Comparison of ENCODE assay signal across 8 cellular contexts in the genomic region with DNA sequence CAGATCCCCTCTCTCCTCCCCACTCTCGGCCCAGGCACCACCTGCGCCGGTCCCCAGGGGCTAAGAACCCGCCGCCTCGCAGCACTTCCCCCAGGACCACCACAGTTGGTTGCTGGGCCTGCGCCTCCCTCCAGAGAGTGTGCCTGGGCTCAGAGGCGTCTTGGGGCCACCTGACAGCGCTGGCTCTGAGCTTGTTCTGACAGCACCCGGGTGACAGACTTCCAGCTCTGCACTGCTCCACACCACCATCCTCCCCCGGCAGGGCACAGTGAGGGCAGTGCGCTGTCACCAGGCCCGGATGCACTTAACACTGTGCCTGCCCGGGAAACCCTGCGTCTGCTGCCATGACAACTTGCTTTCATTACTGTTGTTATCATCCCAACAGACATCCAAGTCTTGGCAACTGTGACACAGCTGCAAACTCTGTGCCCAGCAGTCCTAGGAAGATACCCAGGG. TPM values are rescaled to one million over a fixed set of nuclear protein-coding genes. Genes with fewer than 3 reads are reported as not detected.
DNase-seq lines count a peak whose midpoint lies in the region; ATAC-seq, FAIRE-seq and TF ChIP-seq lines count a peak whose summit lies in the region.

No MANE protein-coding gene starts in this region.

- H3K9ac ChIP-seq in GM12878 (ENCODE audit: control insufficient read depth, insufficient read depth, low read length) (peak overlapping the region; percentile 65; the same call in 1 of the 2 replicates), stomach smooth muscle (ENCODE audit: low read length in 2 of 2) (peak overlapping the region; percentile 37 to 60)

- WGBS in GM12878 (ENCODE audit: insufficient coverage, insufficient replicate concordance, low lambda C conversion rate, missing lambda C conversion rate) = 29% methylated on average over 15 of the region's 15 CpGs

- peak; percentile 91 for ATAC-seq in CD8-positive, alpha-beta T cell
- ATAC-seq in HG02970 (IDR thresholded peaks at IDR 0.05; ENCODE audit: low FRiP score, unreplicated experiment) = peak; percentile 44
- peak; percentile 84 to 95 (median 88) for ATAC-seq in T-cell (replicated peaks in 1 of 4)
- peak; percentile 94 for ATAC-seq in GM12878
- ATAC-seq in GM18520 (IDR thresholded peaks at IDR 0.05; ENCODE audit: unreplicated experiment) = no peak

- RAD21 ChIA-PET in GM12878 (lab: Charles Lee; ENCODE audit: unreplicated experiment) = interaction anchor here (0.7 kb wide), 1 partner anchor 20 kb away, joined by 4 read pairs; the partner anchor contains the start of gene PACS2

- H3K4me3 ChIP-seq in CD8-positive, alpha-beta T cell (ENCODE audit: low read depth, low read length) = peak overlapping the region; percentile 29
- H3K4me3 ChIP-seq in GM12878 (peak overlapping the region; percentile 52), stomach smooth muscle (ENCODE audit: low read length in 2 of 2) (no peak overlapping the region)

- no peaks in the 10 kb centered on the region for H3K27me3 ChIP-seq in CD8-positive, alpha-beta T cell (ENCODE audit: insufficient read depth, low read length)
- H3K27me3 ChIP-seq in GM12878 (replicated peaks in 1 of 2; ENCODE audit: control insufficient read depth in 2 of 2, insufficient read depth in 2 of 2, low read length in 1 of 2) (no peaks in the 10 kb centered on the region), stomach smooth muscle (ENCODE audit: control insufficient read depth in 1 of 2, insufficient read depth in 2 of 2, low read length in 2 of 2) (no peaks in the 10 kb centered on the region)

- peaks cover 52% of the 10 kb centered on the region for H3K4me1 Mint-ChIP-seq in CD8-positive, alpha-beta T cell (ENCODE audit: low read depth)
- H3K4me1 Mint-ChIP-seq in T-cell = peaks cover 43 to 59% (median 54%) of the 10 kb centered on the region in 3 donors

- FAIRE-seq in GM12878 (lab: Jason Lieb, UNC) = peak; percentile 69

- TF ChIP-seq POLR2A in GM12878 (IDR thresholded peaks at IDR 0.05; ENCODE audit: low read depth, low read length) = peak; percentile 56; the same call in 1 of the 2 replicates

- peak overlapping the region; percentile 52 for H3K27ac ChIP-seq in CD8-positive, alpha-beta T cell (ENCODE audit: low read depth, low read length)
- H3K27ac ChIP-seq in GM12878 (ENCODE audit: control insufficient read depth, insufficient read depth) = peak overlapping the region; percentile 66
- no peak overlapping the region for H3K27ac ChIP-seq in stomach smooth muscle (ENCODE audit: low read length)

- H3K4me1 ChIP-seq in CD8-positive, alpha-beta T cell (ENCODE audit: insufficient read depth, low read length) = peaks cover 42% of the 10 kb centered on the region
- H3K4me1 ChIP-seq in GM12878 (ENCODE audit: control insufficient read depth, insufficient read depth, low read length) (peaks cover 53% of the 10 kb centered on the region), stomach smooth muscle (ENCODE audit: control insufficient read depth, insufficient read depth, low read length) (peaks cover 20% of the 10 kb centered on the region)

- H3K9me3 Mint-ChIP-seq in CD8-positive, alpha-beta T cell = no peaks in the 10 kb centered on the region
- no peaks in the 10 kb centered on the region for H3K9me3 Mint-ChIP-seq in T-cell

- DNase-seq in CD8-positive, alpha-beta T cell = peak; percentile 39 to 77 (median 67)
- peak in 33 of 34 experiments; percentile 44 to 78 (median 69) for DNase-seq in T-cell
- DNase-seq in GM12878 (ENCODE audit: low read depth, low spot score) = no peak
- DNase-seq in medulla oblongata (ENCODE audit: extremely low spot score) = peak; percentile 83
- no peak for DNase-seq in GM20000 (ENCODE audit: low spot score)

- TF ChIP-seq RAD21 in GM12878 (IDR thresholded peaks at IDR 0.05; ENCODE audit: insufficient read depth, low read depth, low read length) = no peak

- CTCF ChIA-PET in CD8-positive, alpha-beta T cell (lab: Charles Lee) = interaction anchor here (1.3 kb wide), 1 partner anchor 90 kb away, joined by 3 read pairs; no protein-coding TSS in a partner anchor
- CTCF ChIA-PET in T-cell (lab: Charles Lee) = no interaction called here
- CTCF ChIA-PET in GM12878 (lab: Yijun Ruan, JAX) = interaction anchor here (1.0 to 1.8 kb wide), 2 partner anchors 12 to 15 kb away, joined by 3 to 9 read pairs; no protein-coding TSS in a partner anchor

- H3K27ac Mint-ChIP-seq in CD8-positive, alpha-beta T cell = peak overlapping the region; percentile 92
- peak overlapping the region; percentile 91 for H3K27ac Mint-ChIP-seq in T-cell

- no TSS peak for BruUV-seq in GM12878 (replicated peaks; lab: Mats Ljungman, UMichigan)

- TF ChIP-seq CTCF in CD8-positive, alpha-beta T cell (IDR thresholded peaks at IDR 0.05) = no peak
- TF ChIP-seq CTCF in GM12878 (IDR thresholded peaks at IDR 0.05 in 2 of 3, conservative IDR thresholded peaks at IDR 0.05 in 1 of 3; ENCODE audit: control insufficient read depth in 2 of 3, extremely low read depth in 1 of 3, insufficient read depth in 1 of 3, low read depth in 3 of 3, low read length in 3 of 3) (no peak), GM20000 (IDR thresholded peaks at IDR 0.05; ENCODE audit: extremely low read depth, missing control alignments) (no peak)

- no peaks in the 10 kb centered on the region for H3K36me3 Mint-ChIP-seq in CD8-positive, alpha-beta T cell
- peaks cover 3% of the 10 kb centered on the region for H3K36me3 Mint-ChIP-seq in T-cell

- peak overlapping the region; percentile 82 for H3K4me2 ChIP-seq in GM12878 (ENCODE audit: control insufficient read depth, insufficient read depth)

- H2AFZ ChIP-seq in GM12878 (ENCODE audit: control insufficient read depth, low read depth, low read length) = peak overlapping the region; percentile 17; the same call in 1 of the 2 replicates

- no peaks in the 10 kb centered on the region for H3K36me3 ChIP-seq in CD8-positive, alpha-beta T cell (ENCODE audit: insufficient read depth, low read length)
- no peaks in the 10 kb centered on the region for H3K36me3 ChIP-seq in GM12878 (ENCODE audit: control insufficient read depth in 2 of 2, insufficient read depth in 2 of 2, low read length in 1 of 2)
- no peaks in the 10 kb centered on the region for H3K36me3 ChIP-seq in stomach smooth muscle (ENCODE audit: control insufficient read depth in 2 of 2, insufficient read depth in 2 of 2, low read length in 2 of 2)

- peaks cover 4% of the 10 kb centered on the region; the same call in 1 of the 2 replicates for H4K20me1 ChIP-seq in GM12878 (ENCODE audit: control insufficient read depth, insufficient read depth)

- in situ Hi-C loops in GM12878 (cut with MboI) = no loop called here

- H3K79me2 ChIP-seq in GM12878 (ENCODE audit: control insufficient read depth, insufficient read depth, low read length) = peaks cover 65% of the 10 kb centered on the region

- peak overlapping the region; percentile 61 for H3K4me3 Mint-ChIP-seq in CD8-positive, alpha-beta T cell
- peak overlapping the region; percentile 60 to 70 (median 63) for H3K4me3 Mint-ChIP-seq in T-cell

- SMC1A ChIA-PET in GM12878 (lab: Charles Lee; ENCODE audit: uncharacterized antibody, unreplicated experiment) = no interaction called here

- no peaks in the 10 kb centered on the region for H3K27me3 Mint-ChIP-seq in CD8-positive, alpha-beta T cell (ENCODE audit: low read depth)
- no peaks in the 10 kb centered on the region for H3K27me3 Mint-ChIP-seq in T-cell

- POLR2A ChIA-PET in CD8-positive, alpha-beta T cell (lab: Charles Lee) = no interaction called here
- POLR2A ChIA-PET in T-cell (lab: Charles Lee) = interaction anchor here in 1 of 2 donors (0.6 kb wide), 1 partner anchor 315 kb away, joined by 3 read pairs; no protein-coding TSS in a partner anchor
- POLR2A ChIA-PET in GM12878 (lab: Charles Lee) = interaction anchor here (1.3 kb wide), 1 partner anchor 20 kb away, joined by 3 read pairs; the partner anchor contains the start of gene PACS2

- intact Hi-C loops in CD8-positive, alpha-beta T cell (cut with DNase I, micrococcal nuclease) = no loop called here
- intact Hi-C loops in GM12878 (cut with micrococcal nuclease; ENCODE audit: unreplicated experiment) = no loop called here

- no peaks in the 10 kb centered on the region for H3K9me3 ChIP-seq in CD8-positive, alpha-beta T cell (ENCODE audit: low read length)
- H3K9me3 ChIP-seq in GM12878 (replicated peaks; ENCODE audit: control insufficient read depth, insufficient read depth, low read length) (no peaks in the 10 kb centered on the region; the same call in 2 of the 3 replicates), stomach smooth muscle (ENCODE audit: control insufficient read depth in 2 of 2, low read length in 2 of 2) (no peaks in the 10 kb centered on the region)

- peak in 1 of 2 experiments; percentile 61; a peak in 1 of 4 replicates for TF ChIP-seq EP300 in GM12878 (IDR thresholded peaks at IDR 0.05; ENCODE audit: borderline replicate concordance in 1 of 2, control insufficient read depth in 1 of 2, low read depth in 2 of 2, low read length in 2 of 2)

RNA-seq across cellular contexts. Expression of gene BRF1, which starts 6.6 kb away (rescaled TPM):
- total RNA-seq in CD8-positive, alpha-beta T cell = 10 to 100 TPM; 60.0 to 61.2 TPM
- total RNA-seq in T-cell (10 to 100 TPM; 57.7 to 70.5 (median 66.5) TPM), GM12878 (2014; rRNA removed) (25.2 and 26.5 TPM in 2 replicates), GM12878 (2014; rRNA removed; fragmentation: Illumina TruSeq; extraction: Trizol) (11.5 and 11.6 TPM in 2 replicates), GM12878 (2021) (29.3 and 33.5 TPM in 2 replicates)
- 112 and 132 TPM in 2 replicates for total RNA-seq in GM12878 (2013; cell fraction: nucleolus; rRNA removed)
- 3.9 TPM for polyA plus RNA-seq in GM12878 (2011; ENCODE audit: low read depth)
- polyA plus RNA-seq in GM12878 (2011; rRNA removed) (7.1 and 8.0 TPM in 2 replicates), GM12878 (2014; fragmentation: Illumina TruSeq; extraction: Trizol) (5.3 and 8.8 TPM in 2 replicates), GM12878 (2014; fragmentation: Nextera tagmentation; extraction: Ambion mirVana) (under 1 TPM; 0.21 to 0.58 TPM), GM12878 (2014; rRNA removed) (18.3 and 22.6 TPM in 2 replicates), GM12878 (2016; fragmentation: Nextera tagmentation; extraction: Ambion mirVana) (10 to 100 TPM in 1 of 2 experiments, 1 to 10 TPM in 1; 9.7 to 17.4 TPM)
- 9.3 and 13.0 TPM in 2 replicates for polyA plus RNA-seq in GM12878 (2011; cell fraction: cytosol; rRNA removed)
- polyA plus RNA-seq in GM12878 (2011; cell fraction: nucleus; rRNA removed) = 51.2 and 68.3 TPM in 2 replicates
- 15.1 TPM in 2 replicates for polyA plus RNA-seq in GM12878 (2012)
- 12.0 and 25.4 TPM in 2 replicates for polyA minus RNA-seq in GM12878 (2011; rRNA and poly(A)+ RNA removed)
- polyA minus RNA-seq in GM12878 (2011; cell fraction: cytosol; rRNA and poly(A)+ RNA removed) = 8.9 and 13.0 TPM in 2 replicates
- 33.0 and 62.1 TPM in 2 replicates for polyA minus RNA-seq in GM12878 (2011; cell fraction: nucleus; rRNA and poly(A)+ RNA removed)

RNA-seq across cellular contexts. Expression of gene PACS2, which starts 20.4 kb away (rescaled TPM):
- total RNA-seq in CD8-positive, alpha-beta T cell = 10 to 100 TPM; 46.5 to 56.1 TPM
- total RNA-seq in T-cell (10 to 100 TPM; 70.9 to 86.9 (median 78.0) TPM), GM12878 (2014; rRNA removed) (23.3 and 34.1 TPM in 2 replicates), GM12878 (2014; rRNA removed; fragmentation: Illumina TruSeq; extraction: Trizol) (9.2 and 11.4 TPM in 2 replicates), GM12878 (2021) (37.2 and 37.3 TPM in 2 replicates)
- total RNA-seq in GM12878 (2013; cell fraction: nucleolus; rRNA removed) = 65.3 and 72.5 TPM in 2 replicates
- polyA plus RNA-seq in GM12878 (2011; ENCODE audit: low read depth) = 5.8 TPM
- polyA plus RNA-seq in GM12878 (2011; rRNA removed) (10.1 and 13.6 TPM in 2 replicates), GM12878 (2014; fragmentation: Illumina TruSeq; extraction: Trizol) (5.2 and 7.4 TPM in 2 replicates), GM12878 (2014; fragmentation: Nextera tagmentation; extraction: Ambion mirVana) (under 1 TPM; 0.21 to 0.91 TPM), GM12878 (2014; rRNA removed) (30.3 and 35.7 TPM in 2 replicates), GM12878 (2016; fragmentation: Nextera tagmentation; extraction: Ambion mirVana) (1 to 10 TPM; 4.5 to 5.8 TPM)
- polyA plus RNA-seq in GM12878 (2011; cell fraction: cytosol; rRNA removed) = 14.4 and 19.9 TPM in 2 replicates
- 77.0 and 85.9 TPM in 2 replicates for polyA plus RNA-seq in GM12878 (2011; cell fraction: nucleus; rRNA removed)
- polyA plus RNA-seq in GM12878 (2012) = 14.7 and 17.7 TPM in 2 replicates
- 11.4 and 18.6 TPM in 2 replicates for polyA minus RNA-seq in GM12878 (2011; rRNA and poly(A)+ RNA removed)
- 10.7 and 12.1 TPM in 2 replicates for polyA minus RNA-seq in GM12878 (2011; cell fraction: cytosol; rRNA and poly(A)+ RNA removed)
- polyA minus RNA-seq in GM12878 (2011; cell fraction: nucleus; rRNA and poly(A)+ RNA removed) = 10.4 and 21.1 TPM in 2 replicates

RNA-seq across cellular contexts. Expression of gene BTBD6, which starts 45.8 kb away (rescaled TPM):
- 10 to 100 TPM; 34.1 to 34.4 TPM for total RNA-seq in CD8-positive, alpha-beta T cell
- total RNA-seq in T-cell (10 to 100 TPM; 36.0 to 55.1 (median 43.3) TPM), GM12878 (2014; rRNA removed) (33.4 and 36.0 TPM in 2 replicates), GM12878 (2014; rRNA removed; fragmentation: Illumina TruSeq; extraction: Trizol) (18.6 and 20.8 TPM in 2 replicates), GM12878 (2021) (26.2 and 26.4 TPM in 2 replicates)
- 7.0 and 8.1 TPM in 2 replicates for total RNA-seq in GM12878 (2013; cell fraction: nucleolus; rRNA removed)
- 8.5 TPM for polyA plus RNA-seq in GM12878 (2011; ENCODE audit: low read depth)
- polyA plus RNA-seq in GM12878 (2011; rRNA removed) (8.4 and 13.8 TPM in 2 replicates), GM12878 (2014; fragmentation: Illumina TruSeq; extraction: Trizol) (6.2 and 17.8 TPM in 2 replicates), GM12878 (2014; fragmentation: Nextera tagmentation; extraction: Ambion mirVana) (1 to 10 TPM; 3.6 to 9.8 TPM), GM12878 (2014; rRNA removed) (36.5 and 42.0 TPM in 2 replicates), GM12878 (2016; fragmentation: Nextera tagmentation; extraction: Ambion mirVana) (1 to 10 TPM; 1.4 to 2.1 TPM)
- 15.8 and 22.1 TPM in 2 replicates for polyA plus RNA-seq in GM12878 (2011; cell fraction: cytosol; rRNA removed)
- 41.5 and 42.8 TPM in 2 replicates for polyA plus RNA-seq in GM12878 (2011; cell fraction: nucleus; rRNA removed)
- 13.7 and 15.0 TPM in 2 replicates for polyA plus RNA-seq in GM12878 (2012)
- polyA minus RNA-seq in GM12878 (2011; rRNA and poly(A)+ RNA removed) = 8.6 and 14.2 TPM in 2 replicates
- 5.3 and 7.5 TPM in 2 replicates for polyA minus RNA-seq in GM12878 (2011; cell fraction: cytosol; rRNA and poly(A)+ RNA removed)
- polyA minus RNA-seq in GM12878 (2011; cell fraction: nucleus; rRNA and poly(A)+ RNA removed) = 6.0 and 8.9 TPM in 2 replicates

Comparison
In these comparisons a context has a peak if more than half of its experiments do, and no peak if none do; other contexts are left out.
1. DNase-seq: peak in CD8-positive, alpha-beta T cell (7 of 7), T-cell (33 of 34) and medulla oblongata (single experiment); none in GM12878 (single experiment) and GM20000 (single experiment).
2. H3K4me3 ChIP-seq: peak in CD8-positive, alpha-beta T cell (single experiment) and GM12878 (single experiment); none in stomach smooth muscle (0 of 2).
3. CTCF ChIA-PET loops: an anchor here in CD8-positive, alpha-beta T cell (1.3 kb wide) and GM12878 (1.0 to 1.8 kb wide); none called in T-cell.